In genomic region chr1:42845866-42846256, GRCh38 we compare ENCODE assay signal across 8 cellular contexts. TPM values are rescaled to one million over a fixed set of nuclear protein-coding genes. Genes with fewer than 3 reads are reported as not detected.
DNase-seq lines count a peak whose midpoint lies in the region; ATAC-seq and TF ChIP-seq lines count a peak whose summit lies in the region.

No MANE protein-coding gene starts in this region.

- peak overlapping the region; percentile 91 to 98 (median 96) for H3K4me3 Mint-ChIP-seq in CD4-positive, alpha-beta memory T cell

- POLR2A ChIA-PET in CD4-positive, alpha-beta memory T cell (lab: Charles Lee; ENCODE audit: partially characterized antibody) = interaction anchor here (0.5 to 6.4 kb wide), 17 partner anchors 10 to 609 kb away, joined by 3 to 58 read pairs (median 4); partner anchors contain the start of genes C1orf50, CCDC30, ERMAP and HYI
- POLR2A ChIA-PET in PC-9 (lab: Charles Lee; ENCODE audit: unreplicated experiment) = interaction anchor here (0.5 to 0.9 kb wide), 9 partner anchors 29 to 1001 kb away, joined by 3 to 8 read pairs (median 5); partner anchors contain the start of genes C1orf50, ERMAP, P3H1 and SVBP

- no peaks in the 10 kb centered on the region for H3K9me2 ChIP-seq in PC-9 (ENCODE audit: insufficient read depth)

- H3K27ac ChIP-seq in CD4-positive, alpha-beta memory T cell (ENCODE audit: low read depth, low read length) = peak overlapping the region; percentile 72
- H3K27ac ChIP-seq in PC-9 = no peak overlapping the region
- H3K27ac ChIP-seq in rectal smooth muscle tissue (ENCODE audit: low read depth, low read length) = peak overlapping the region; percentile 35
- no peak overlapping the region for H3K27ac ChIP-seq in caudate nucleus (ENCODE audit: low read depth, low read length)

- no peaks in the 10 kb centered on the region for H3K9me3 ChIP-seq in CD4-positive, alpha-beta memory T cell (ENCODE audit: control insufficient read depth in 1 of 2, low read length in 2 of 2)
- peaks cover 5% of the 10 kb centered on the region; the same call in 1 of the 2 replicates for H3K9me3 ChIP-seq in PC-9 (ENCODE audit: insufficient read depth, low read depth)

- no peak for DNase-seq in CD4-positive, alpha-beta memory T cell
- DNase-seq in PC-9 (no peak), foreskin fibroblast (no peak), mucosa of gallbladder (ENCODE audit: low spot score) (no peak), caudate nucleus (lab: John Stamatoyannopoulos, UW) (no peak), DMS114 treated with DMSO at 0.1 percent for 48 hours (lab: John Stamatoyannopoulos, UW; ENCODE audit: unreplicated experiment) (no peak)

- H3K9ac ChIP-seq in rectal smooth muscle tissue (ENCODE audit: low read length) = no peak overlapping the region

- H3K27me3 Mint-ChIP-seq in CD4-positive, alpha-beta memory T cell = no peaks in the 10 kb centered on the region

- peaks cover 6% of the 10 kb centered on the region for H3K36me3 ChIP-seq in CD4-positive, alpha-beta memory T cell (ENCODE audit: insufficient read depth, low read length)
- H3K36me3 ChIP-seq in PC-9 (ENCODE audit: low read depth) = peaks cover 15% of the 10 kb centered on the region
- H3K36me3 ChIP-seq in rectal smooth muscle tissue (ENCODE audit: control insufficient read depth, insufficient read depth, low read length) = peaks cover 5% of the 10 kb centered on the region

- peaks cover 25 to 29% of the 10 kb centered on the region in 2 donors for H3K36me3 Mint-ChIP-seq in CD4-positive, alpha-beta memory T cell

- H2AFZ ChIP-seq in PC-9 = peak overlapping the region; percentile 96

- peak overlapping the region; percentile 95 for H3K4me2 ChIP-seq in PC-9

- H3K4me1 ChIP-seq in CD4-positive, alpha-beta memory T cell (ENCODE audit: insufficient read depth, low read length) = peaks cover 23% of the 10 kb centered on the region
- peaks cover 21% of the 10 kb centered on the region for H3K4me1 ChIP-seq in PC-9 (replicated peaks; ENCODE audit: insufficient read depth)
- H3K4me1 ChIP-seq in rectal smooth muscle tissue (ENCODE audit: control insufficient read depth, insufficient read depth, low read length) = peaks cover 5% of the 10 kb centered on the region

- H3F3A ChIP-seq in PC-9 (ENCODE audit: insufficient read depth, low read depth) = peaks cover 21% of the 10 kb centered on the region; the same call in 1 of the 2 replicates

- peak overlapping the region; percentile 74 to 84 for H3K4me3 ChIP-seq in CD4-positive, alpha-beta memory T cell (ENCODE audit: low read length in 2 of 2)
- H3K4me3 ChIP-seq in PC-9 (peak overlapping the region; percentile 80), foreskin fibroblast (ENCODE audit: low read depth in 1 of 2, low read length in 2 of 2) (peak overlapping the region; percentile 82 to 86), rectal smooth muscle tissue (ENCODE audit: low read length) (peak overlapping the region; percentile 82)

- peak; percentile 17 for ATAC-seq in GM21723 (IDR thresholded peaks at IDR 0.05; ENCODE audit: unreplicated experiment)

- peaks cover 27 to 38% (median 35%) of the 10 kb centered on the region in 4 donors for H3K4me1 Mint-ChIP-seq in CD4-positive, alpha-beta memory T cell

- intact Hi-C loops in CD4-positive, alpha-beta memory T cell (cut with micrococcal nuclease) = loop anchor here (1.0 to 5.0 kb wide), 6 partner anchors 30 to 1484 kb away; partner anchors contain the start of genes C1orf50, CFAP57, EBNA1BP2 and FOXO6
- intact Hi-C loops in PC-9 (cut with micrococcal nuclease; ENCODE audit: unreplicated experiment) = no loop called here

- BruUV-seq in PC-9 (replicated peaks; lab: Mats Ljungman, UMichigan) = TSS peak; percentile 80

- H3K9me3 Mint-ChIP-seq in CD4-positive, alpha-beta memory T cell = peaks cover 0 to 2% (median 0%) of the 10 kb centered on the region in 8 donors

- no peaks in the 10 kb centered on the region for H3K27me3 ChIP-seq in CD4-positive, alpha-beta memory T cell (ENCODE audit: insufficient read depth, low read length)
- H3K27me3 ChIP-seq in PC-9 (ENCODE audit: insufficient read depth, low read depth) = no peaks in the 10 kb centered on the region
- H3K27me3 ChIP-seq in rectal smooth muscle tissue (ENCODE audit: control insufficient read depth, insufficient read depth, low read length) = no peaks in the 10 kb centered on the region

- H3K27ac Mint-ChIP-seq in CD4-positive, alpha-beta memory T cell = peak overlapping the region; percentile 59 to 95 (median 86)

- TF ChIP-seq CTCF in PC-9 (conservative IDR thresholded peaks at IDR 0.05) (no peak), foreskin fibroblast (IDR thresholded peaks at IDR 0.05; ENCODE audit: low read depth, low read length) (no peak)

- no peaks in the 10 kb centered on the region for H4K20me1 ChIP-seq in PC-9 (ENCODE audit: insufficient read depth)

- peaks cover 14% of the 10 kb centered on the region for H3K79me2 ChIP-seq in PC-9 (ENCODE audit: low read depth)

- CTCF ChIA-PET in CD4-positive, alpha-beta memory T cell (lab: Charles Lee; ENCODE audit: partially characterized antibody) = interaction anchor here (0.8 to 3.4 kb wide), 18 partner anchors 10 to 307 kb away, joined by 3 to 27 read pairs (median 3); partner anchors contain the start of genes C1orf50, ERMAP and P3H1
- CTCF ChIA-PET in PC-9 (lab: Charles Lee) = interaction anchor here (0.7 to 1.6 kb wide), 6 partner anchors 28 to 228 kb away, joined by 3 to 15 read pairs (median 8); partner anchors contain the start of genes ERMAP and SVBP

RNA-seq across cellular contexts. Expression of gene ZNF691, which starts 0.6 kb away (rescaled TPM):
- total RNA-seq in CD4-positive, alpha-beta memory T cell = 10 to 100 TPM; 17.3 to 18.8 TPM
- polyA plus RNA-seq in CD4-positive, alpha-beta memory T cell = 1 to 10 TPM; 8.6 to 10.0 TPM
- total RNA-seq in PC-9 (2021) = 11.4 and 14.6 TPM in 2 replicates
- 10.6 TPM for total RNA-seq in mucosa of gallbladder

RNA-seq across cellular contexts. Expression of gene SVBP, which starts 28.7 kb away (rescaled TPM):
- total RNA-seq in CD4-positive, alpha-beta memory T cell = 10 to 100 TPM; 20.4 to 23.5 TPM
- polyA plus RNA-seq in CD4-positive, alpha-beta memory T cell = 10 to 100 TPM; 38.6 to 48.0 TPM
- total RNA-seq in PC-9 (2021) (32.3 and 32.6 TPM in 2 replicates), mucosa of gallbladder (17.8 TPM)

RNA-seq across cellular contexts. Expression of gene ERMAP, which starts 28.9 kb away (rescaled TPM):
- total RNA-seq in CD4-positive, alpha-beta memory T cell = 1 to 10 TPM; 6.5 to 8.6 TPM
- 1 to 10 TPM; 2.0 to 4.1 TPM for polyA plus RNA-seq in CD4-positive, alpha-beta memory T cell
- total RNA-seq in PC-9 (2021) = 20.8 and 31.2 TPM in 2 replicates
- 16.6 TPM for total RNA-seq in mucosa of gallbladder

Comparison
In these comparisons a context has a peak if more than half of its experiments do, and no peak if none do; other contexts are left out.
1. H3K27ac ChIP-seq: peak in CD4-positive, alpha-beta memory T cell (single experiment) and rectal smooth muscle tissue (single experiment); none in PC-9 (single experiment) and caudate nucleus (single experiment).
2. Peak in every context shown above with its lines, with median percentiles within 50 percentile points of each other: H3K4me3 ChIP-seq.